7 cellular contexts compared by ENCODE assay signal in the genomic region with DNA sequence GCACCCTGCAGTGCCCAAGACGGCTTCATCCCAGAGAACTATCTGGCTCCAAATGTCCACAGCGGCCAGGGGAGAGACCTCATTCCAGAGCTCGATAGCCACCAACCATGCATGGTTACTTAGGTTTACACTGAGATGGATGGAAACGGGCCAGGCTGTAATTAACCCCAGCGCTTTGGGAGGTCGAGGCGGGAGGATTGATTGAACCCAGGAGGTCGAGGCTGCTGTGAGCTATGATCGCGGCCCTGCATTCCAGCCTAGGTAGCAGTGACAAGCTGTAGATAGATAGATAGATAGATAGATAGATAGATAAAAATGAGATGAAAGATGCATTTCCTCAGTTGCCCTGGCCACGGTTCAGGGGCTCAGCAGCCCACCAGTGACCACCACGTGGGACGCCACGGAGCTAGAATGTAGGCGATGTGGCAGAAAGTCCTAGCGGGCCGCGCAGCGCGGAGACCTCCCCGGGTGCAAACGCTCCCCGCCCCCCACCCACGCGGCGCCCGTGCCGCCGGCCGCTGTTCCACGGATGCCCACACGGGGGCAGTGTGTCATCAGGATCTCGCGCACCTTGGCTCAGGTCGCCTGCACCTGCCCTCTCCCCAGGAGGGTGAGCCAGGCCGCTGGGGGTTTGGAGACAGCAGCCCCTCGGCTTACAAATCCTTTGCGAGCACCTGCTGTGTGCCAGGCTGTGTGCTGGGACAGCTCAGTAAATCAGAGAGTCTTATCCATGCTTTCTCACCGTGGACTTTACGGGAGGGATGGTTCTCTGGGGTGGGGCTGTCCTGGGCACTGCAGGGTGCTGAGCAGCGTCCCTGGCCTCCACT. TPM values are rescaled to one million over a fixed set of nuclear protein-coding genes. Genes with fewer than 3 reads are reported as not detected.
A peak's percentile ranks its signal among the peaks of the same experiment; 100 is the strongest.
DNase-seq lines count a peak whose midpoint lies in the region; ATAC-seq and TF ChIP-seq lines count a peak whose summit lies in the region.

No MANE protein-coding gene starts in this region.

- no peak overlapping the region for H3K4me3 Mint-ChIP-seq in activated CD8-positive, alpha-beta T cell treated with anti-CD3 and anti-CD28 coated beads for 36 hours
- no peak overlapping the region for H3K4me3 Mint-ChIP-seq in endothelial cell (ENCODE audit: unreplicated experiment)

- H3K27ac ChIP-seq in neural cell (ENCODE audit: low read length) (no peak overlapping the region), substantia nigra (ENCODE audit: low read depth, low read length, poor library complexity, severe bottlenecking) (no peak overlapping the region)

- no peaks in the 10 kb centered on the region for H3K79me2 ChIP-seq in neural cell (replicated peaks; ENCODE audit: insufficient read depth, low read length)

- H3K36me3 Mint-ChIP-seq in activated CD8-positive, alpha-beta T cell treated with anti-CD3 and anti-CD28 coated beads for 36 hours (ENCODE audit: low read depth): no peaks in the 10 kb centered on the region
- no peaks in the 10 kb centered on the region for H3K36me3 Mint-ChIP-seq in endothelial cell (ENCODE audit: low read depth, unreplicated experiment)

- ATAC-seq in activated CD8-positive, alpha-beta T cell treated with anti-CD3 and anti-CD28 coated beads for 36 hours: peak; percentile 94

- no peaks in the 10 kb centered on the region for H3K9me3 Mint-ChIP-seq in activated CD8-positive, alpha-beta T cell treated with anti-CD3 and anti-CD28 coated beads for 36 hours
- no peaks in the 10 kb centered on the region for H3K9me3 Mint-ChIP-seq in endothelial cell (ENCODE audit: unreplicated experiment)

- H3K9ac ChIP-seq in neural cell (ENCODE audit: low read length): no peak overlapping the region

- POLR2A ChIA-PET in activated CD8-positive, alpha-beta T cell treated with anti-CD3 and anti-CD28 coated beads for 36 hours (lab: Charles Lee): no interaction called here

- H3F3A ChIP-seq in neural cell (ENCODE audit: insufficient read depth, low read length, poor library complexity, severe bottlenecking): no peaks in the 10 kb centered on the region

- no peaks in the 10 kb centered on the region for H3K9me2 ChIP-seq in neural cell (ENCODE audit: insufficient read depth, low read length)

- TF ChIP-seq CTCF in GM12872 (IDR thresholded peaks at IDR 0.05; ENCODE audit: insufficient read depth, low read depth, low read length) (peak; percentile 96), endothelial cell (IDR thresholded peaks at IDR 0.05; ENCODE audit: unreplicated experiment) (peak; percentile 87), neural cell (IDR thresholded peaks at IDR 0.05; ENCODE audit: poor library complexity, severe bottlenecking) (peak; percentile 95)
- TF ChIP-seq CTCF in activated CD8-positive, alpha-beta T cell treated with anti-CD3 and anti-CD28 coated beads for 36 hours (IDR thresholded peaks at IDR 0.05): peak; percentile 86

- peak overlapping the region; percentile 43 for H3K4me3 ChIP-seq in neural cell (ENCODE audit: low read length)

- no peaks in the 10 kb centered on the region for H3K27me3 Mint-ChIP-seq in activated CD8-positive, alpha-beta T cell treated with anti-CD3 and anti-CD28 coated beads for 36 hours
- H3K27me3 Mint-ChIP-seq in endothelial cell (ENCODE audit: unreplicated experiment): no peaks in the 10 kb centered on the region

- H4K20me1 ChIP-seq in neural cell (ENCODE audit: insufficient read depth): no peaks in the 10 kb centered on the region

- DNase-seq in NCI-H2029 (lab: John Stamatoyannopoulos, UW) (peak; percentile 57), endothelial cell (ENCODE audit: low spot score) (peak; percentile 66), substantia nigra (lab: John Stamatoyannopoulos, UW) (peak in 27 of 49 donors; percentile 6 to 81 (median 26)), foreskin melanocyte (no peak)
- DNase-seq in activated CD8-positive, alpha-beta T cell treated with anti-CD3 and anti-CD28 coated beads for 36 hours: peak; percentile 83

- H3K36me3 ChIP-seq in neural cell (ENCODE audit: insufficient read depth, low read length): no peaks in the 10 kb centered on the region

- H3K9me3 ChIP-seq in neural cell (ENCODE audit: low read length): no peaks in the 10 kb centered on the region

- no peak overlapping the region for H2AFZ ChIP-seq in neural cell (ENCODE audit: low read depth, low read length)

- no peaks in the 10 kb centered on the region for H3K27me3 ChIP-seq in neural cell (ENCODE audit: insufficient read depth, low read depth, low read length)

- H3K27ac Mint-ChIP-seq in activated CD8-positive, alpha-beta T cell treated with anti-CD3 and anti-CD28 coated beads for 36 hours: no peak overlapping the region
- H3K27ac Mint-ChIP-seq in endothelial cell (ENCODE audit: unreplicated experiment): no peak overlapping the region

- peaks cover 2% of the 10 kb centered on the region for H3K4me1 Mint-ChIP-seq in activated CD8-positive, alpha-beta T cell treated with anti-CD3 and anti-CD28 coated beads for 36 hours (ENCODE audit: low read depth)
- no peaks in the 10 kb centered on the region for H3K4me1 Mint-ChIP-seq in endothelial cell (ENCODE audit: unreplicated experiment)

- CTCF ChIA-PET in activated CD8-positive, alpha-beta T cell treated with anti-CD3 and anti-CD28 coated beads for 36 hours (lab: Charles Lee): interaction anchor here (0.6 to 12.0 kb wide), 43 partner anchors 8 to 229 kb away, joined by 3 to 179 read pairs (median 4); no protein-coding TSS in a partner anchor

- no peak for TF ChIP-seq EP300 in neural cell (conservative IDR thresholded peaks at IDR 0.05; ENCODE audit: poor library complexity, severe bottlenecking)

- intact Hi-C loops in activated CD8-positive, alpha-beta T cell treated with anti-CD3 and anti-CD28 coated beads for 36 hours (cut with micrococcal nuclease): no loop called here

- no peak overlapping the region for H3K4me2 ChIP-seq in neural cell (ENCODE audit: low read length)

- TF ChIP-seq RAD21 in neural cell (conservative IDR thresholded peaks at IDR 0.05): peak; percentile 81

TF ChIP-seq in neural cell, 6 proteins besides CTCF, POLR2A, EP300 and RAD21:
- TF ChIP-seq MXI1 (conservative IDR thresholded peaks at IDR 0.05; ENCODE audit: poor library complexity, severe bottlenecking) (peak; percentile 43), EZH2 (IDR thresholded peaks at IDR 0.05; ENCODE audit: borderline replicate concordance, insufficient read depth, low read length, poor library complexity, severe bottlenecking) (no peak), TAF1 (IDR thresholded peaks at IDR 0.05; ENCODE audit: low read depth) (no peak), SMC3 (conservative IDR thresholded peaks at IDR 0.05; ENCODE audit: poor library complexity) (peak; percentile 83), REST (IDR thresholded peaks at IDR 0.05; ENCODE audit: borderline replicate concordance) (no peak), POLR2AphosphoS5 (IDR thresholded peaks at IDR 0.05) (no peak)

RNA-seq across cellular contexts. Expression of gene TLE5, which starts 13.5 kb away (rescaled TPM):
- total RNA-seq in activated CD8-positive, alpha-beta T cell treated with anti-CD3 and anti-CD28 coated beads for 36 hours: 100 to 1,000 TPM; 283 to 296 TPM
- total RNA-seq in endothelial cell (ENCODE audit: unreplicated experiment): 343 TPM
- polyA plus RNA-seq in neural cell: 153 and 177 TPM in 2 replicates
- polyA minus RNA-seq in neural cell: 115 and 116 TPM in 2 replicates

RNA-seq across cellular contexts. Expression of gene GNA11, which starts 18.3 kb away (rescaled TPM):
- 1 to 10 TPM; 5.2 to 5.4 TPM for total RNA-seq in activated CD8-positive, alpha-beta T cell treated with anti-CD3 and anti-CD28 coated beads for 36 hours
- 35.8 TPM for total RNA-seq in endothelial cell (ENCODE audit: unreplicated experiment)
- polyA plus RNA-seq in neural cell: 28.3 and 30.4 TPM in 2 replicates
- polyA minus RNA-seq in neural cell: 34.3 and 41.4 TPM in 2 replicates

RNA-seq across cellular contexts. Expression of gene TLE2, which starts 46.7 kb away (rescaled TPM):
- total RNA-seq in activated CD8-positive, alpha-beta T cell treated with anti-CD3 and anti-CD28 coated beads for 36 hours: 1 to 10 TPM; 2.8 to 3.0 TPM
- 5.7 TPM for total RNA-seq in endothelial cell (ENCODE audit: unreplicated experiment)
- polyA plus RNA-seq in neural cell: 7.0 and 9.6 TPM in 2 replicates
- 2.9 and 8.8 TPM in 2 replicates for polyA minus RNA-seq in neural cell
